Comparison of ENCODE assay signal across 18 cellular contexts in genomic region chr2:9124231-9124651, GRCh38.
"Had no signal": no experiment of that assay in that cellular context is flagged by ENCODE, and none has a peak within 500 bp of the region (broad histone marks: within the 10 kb centered on the region; RNA-seq: fewer than 3 reads in every experiment).

No MANE protein-coding gene starts in this region.

- H3K27ac ChIP-seq: foreskin keratinocyte, SJCRH30 had no signal

- H3K4me3 ChIP-seq: lung, mucosa of descending colon, SJCRH30 had no signal

- FAIRE-seq: keratinocyte had no signal

- H3K36me3 ChIP-seq: SJCRH30 had no signal

- H3K4me1 ChIP-seq: foreskin keratinocyte, SJCRH30 had no signal

- H3K9me3 ChIP-seq: mucosa of descending colon had no signal

- H3K9me3 Mint-ChIP-seq: T-helper 2 cell treated with Interferon-gamma antibody and Interleukin-4, amounts not matched to agents 5 μg/mL and 100 μg/mL, for 36 hours had no signal

- H3K4me3 Mint-ChIP-seq: activated naive CD8-positive, alpha-beta T cell; activated T-cell treated with anti-CD3 and anti-CD28 coated beads, Interleukin-2, amount 50 U/mL, for 4 hours; nephron; stimulated activated naive B cell treated with anti-CD40 and anti-IgM and Interleukin-4, amounts not matched to agents 10 μg/mL and 1 μg/mL and 100 μg/mL, for 72 hours; T-helper 2 cell treated with Interferon-gamma antibody and Interleukin-4, amounts not matched to agents 5 μg/mL and 100 μg/mL, for 36 hours had no signal

- H3K27me3 ChIP-seq: foreskin keratinocyte, SJCRH30 had no signal

- H3K4me1 Mint-ChIP-seq: stimulated activated naive B cell treated with anti-CD40 and anti-IgM and Interleukin-4, amounts not matched to agents 10 μg/mL and 1 μg/mL and 100 μg/mL, for 72 hours had no signal

- H3K27ac Mint-ChIP-seq: activated naive CD8-positive, alpha-beta T cell; nephron; stimulated activated naive B cell treated with anti-CD40 and anti-IgM and Interleukin-4, amounts not matched to agents 10 μg/mL and 1 μg/mL and 100 μg/mL, for 72 hours; T-helper 2 cell treated with Interferon-gamma antibody and Interleukin-4, amounts not matched to agents 5 μg/mL and 100 μg/mL, for 36 hours had no signal

- DNase-seq: activated CD4-positive, alpha-beta T cell treated with anti-CD3 and anti-CD28 coated beads, Interleukin-2, amount 50 U/mL, for 48 hours; activated effector memory CD4-positive, alpha-beta T cell treated with anti-CD3 and anti-CD28 coated beads, Interleukin-2, amount 50 U/mL, for 16 hours; activated T-cell treated with anti-CD3 and anti-CD28 coated beads, Interleukin-2, amount 50 U/mL, for 4 hours; amygdala; foreskin keratinocyte; head of caudate nucleus; mucosa of descending colon; SJCRH30; stimulated activated CD4-positive, alpha-beta T cell treated with anti-CD3 and anti-CD28 coated beads, Interleukin-2, amount 100 ng/mL, for 24 hours; stimulated activated naive B cell treated with anti-CD40 and anti-IgM and Interleukin-4, amounts not matched to agents 10 μg/mL and 1 μg/mL and 100 μg/mL, for 72 hours; SW 1271; trophoblast cell had no signal

- ATAC-seq: activated CD4-positive, CD25-positive, alpha-beta regulatory T cell treated with anti-CD3 and anti-CD28 coated beads, Interleukin-2, amount 50 U/mL, for 24 hours; activated T-cell treated with anti-CD3 and anti-CD28 coated beads, Interleukin-2, amount 50 U/mL, for 4 hours; foreskin keratinocyte; mucosa of descending colon; stimulated activated naive B cell treated with anti-CD40 and anti-IgM and Interleukin-4, amounts not matched to agents 10 μg/mL and 1 μg/mL and 100 μg/mL, for 72 hours had no signal
